ENCODE assay signal across 23 cellular contexts in the genomic region with DNA sequence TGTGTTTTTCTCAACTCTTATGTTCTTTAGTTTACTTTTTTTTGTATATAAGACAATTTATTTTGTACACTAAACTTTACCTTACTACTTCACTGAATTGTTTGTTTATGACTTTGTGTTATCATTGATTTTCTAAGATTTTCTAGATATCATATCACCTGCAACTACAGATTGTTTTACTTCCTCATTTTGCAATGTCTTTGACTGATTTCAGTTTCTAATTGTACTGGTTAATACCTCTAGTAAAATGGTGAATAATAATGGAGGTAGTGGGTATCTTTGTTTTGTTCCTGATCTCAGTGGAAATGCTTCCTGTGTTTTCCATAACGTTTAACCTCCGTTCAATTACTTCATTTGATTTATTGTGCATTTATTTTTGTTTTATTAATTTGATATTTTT.
"Had no signal": no experiment of that assay in that cellular context is flagged by ENCODE, and none has a peak within 500 bp of the region (broad histone marks: within the 10 kb centered on the region; RNA-seq: fewer than 3 reads in every experiment).

No MANE protein-coding gene starts in this region.

- H3K4me3 ChIP-seq: ascending aorta, breast epithelium, esophagus squamous epithelium, lower lobe of right lung, skin epidermis, transverse colon, vagina had no signal

- DNase-seq: activated CD4-positive, alpha-beta memory T cell treated with anti-CD3 and anti-CD28 coated beads for 36 hours; activated CD8-positive, alpha-beta memory T cell treated with anti-CD3 and anti-CD28 coated beads, Interleukin-2, amount 10 ng/mL, durations not matched to agents 7 days and 5 days; activated naive CD4-positive, alpha-beta T cell treated with anti-CD3 and anti-CD28 coated beads, Interleukin-2, amount 10 ng/mL, durations not matched to agents 7 days and 5 days; activated T-cell treated with anti-CD3 and anti-CD28 coated beads, Interleukin-2, amount 50 U/mL, for 1 hour; cerebellar nuclear complex; effector CD8-positive, alpha-beta T cell; esophagus squamous epithelium; hippocampal formation; left cardiac atrium; lower lobe of right lung; nephron progenitor cell; occipital lobe; right cardiac atrium; stimulated activated CD4-positive, alpha-beta T cell treated with anti-CD3 and anti-CD28 coated beads, Interleukin-4, amount 100 ng/mL, for 4 hours; stimulated activated CD8-positive, alpha-beta memory T cell treated with anti-CD3 and anti-CD28 coated beads, Interleukin-4, amount 100 ng/mL, for 48 hours; stimulated activated naive CD8-positive, alpha-beta T cell treated with anti-CD3 and anti-CD28 coated beads, Interleukin-15, Interleukin-2, amounts not matched to agents 100 U/mL and 50 U/mL, for 24 hours; transverse colon had no signal

- H3K27ac ChIP-seq: ascending aorta, breast epithelium, esophagus squamous epithelium, lower lobe of right lung, skin epidermis, transverse colon, vagina, VCaP had no signal

- H3K36me3 ChIP-seq: ascending aorta, breast epithelium, esophagus squamous epithelium, lower lobe of right lung, transverse colon, vagina had no signal

- ATAC-seq: activated CD8-positive, alpha-beta memory T cell treated with anti-CD3 and anti-CD28 coated beads, Interleukin-2, amount 10 ng/mL, durations not matched to agents 7 days and 5 days; left cardiac atrium; lower lobe of right lung; right cardiac atrium; stimulated activated naive CD8-positive, alpha-beta T cell treated with anti-CD3 and anti-CD28 coated beads, Interleukin-15, Interleukin-2, amounts not matched to agents 100 U/mL and 50 U/mL, for 24 hours had no signal

- H3K9me3 ChIP-seq: ascending aorta, vagina had no signal

- FAIRE-seq: endothelial cell of umbilical vein had no signal

- H3K27me3 ChIP-seq: ascending aorta, breast epithelium, esophagus squamous epithelium, transverse colon, vagina had no signal

- H3K4me1 ChIP-seq: ascending aorta, breast epithelium, esophagus squamous epithelium, lower lobe of right lung, transverse colon, vagina had no signal
